Comparison of ENCODE assay signal across 6 cellular contexts in the genomic region with DNA sequence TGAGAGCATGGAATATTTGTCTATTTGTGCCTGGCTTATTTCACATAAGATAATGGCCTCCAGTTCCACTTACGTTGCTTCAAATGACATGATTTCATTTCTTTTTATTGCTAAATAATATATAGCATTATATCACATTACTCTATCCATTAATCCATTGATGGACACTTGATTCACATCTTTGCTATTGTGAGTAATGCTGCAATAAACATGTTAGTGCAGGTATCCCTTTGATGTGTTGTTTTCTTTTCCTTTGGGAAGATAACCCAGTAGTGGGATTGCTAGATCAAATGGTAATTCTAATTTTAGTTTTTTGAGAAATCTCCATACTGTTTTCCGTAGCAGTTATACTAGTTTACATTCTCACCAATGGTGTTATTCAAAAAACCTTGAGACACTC.
"Had no signal": no experiment of that assay in that cellular context is flagged by ENCODE, and none has a peak within 500 bp of the region (broad histone marks: within the 10 kb centered on the region; RNA-seq: fewer than 3 reads in every experiment).

No MANE protein-coding gene starts in this region.

- ATAC-seq: HepG2, K562 had no signal

- FAIRE-seq: HepG2, HTR-8/SVneo, K562 had no signal

- H3K27ac ChIP-seq: HL-60 had no signal

- H3K4me3 ChIP-seq: K562 had no signal

- DNase-seq: IMR-90, KBM-7 had no signal
